19 cellular contexts compared by ENCODE assay signal in the genomic region with DNA sequence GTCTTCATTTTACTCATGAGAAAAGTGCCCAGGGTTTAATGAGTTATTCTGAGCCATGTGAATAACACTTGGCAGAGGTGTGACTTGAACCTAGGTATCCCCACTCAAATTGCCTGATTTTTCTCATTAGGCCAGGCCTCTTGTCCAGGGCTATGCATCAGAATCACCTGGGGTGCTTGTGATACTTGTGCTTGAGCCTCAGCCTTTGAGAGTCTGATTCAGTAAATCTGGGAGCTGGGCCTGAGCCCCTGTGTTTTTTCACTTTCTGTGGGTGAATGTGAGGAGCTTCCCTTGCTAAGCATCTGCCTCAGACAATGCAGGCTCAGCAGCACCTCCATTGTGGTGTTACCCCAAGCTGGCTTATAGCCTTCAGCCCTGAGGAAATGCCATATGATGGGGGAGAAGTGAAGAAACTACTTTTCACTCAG.
DNase-seq lines count a peak whose midpoint lies in the region; ATAC-seq lines count a peak whose summit lies in the region.
"Had no signal": no experiment of that assay in that cellular context is flagged by ENCODE, and none has a peak within 500 bp of the region (broad histone marks: within the 10 kb centered on the region; RNA-seq: fewer than 3 reads in every experiment).

No MANE protein-coding gene starts in this region.

- intact Hi-C loops in cardiac septum (cut with DNase I): no loop called here

- H3K4me1 Mint-ChIP-seq in immature natural killer cell: peaks cover 21 to 25% of the 10 kb centered on the region in 2 donors
- H3K4me1 Mint-ChIP-seq: activated naive CD4-positive, alpha-beta T cell treated with anti-CD3 and anti-CD28 coated beads, Interleukin-2, amount 10 ng/mL, durations not matched to agents 7 days and 5 days; CD14-positive monocyte; IgD-negative memory B cell had no signal

- H3K4me3 Mint-ChIP-seq in immature natural killer cell: peak overlapping the region in 3 of 5 donors; percentile 6 to 16 (median 10)
- H3K4me3 Mint-ChIP-seq: activated naive CD4-positive, alpha-beta T cell treated with anti-CD3 and anti-CD28 coated beads, Interleukin-2, amount 10 ng/mL, durations not matched to agents 7 days and 5 days; CD14-positive monocyte; GM23338; IgD-negative memory B cell; stimulated activated naive B cell treated with anti-CD40 and anti-IgM and Interleukin-4, amounts not matched to agents 10 μg/mL and 1 μg/mL and 100 μg/mL, for 72 hours had no signal

- H3K27me3 Mint-ChIP-seq in immature natural killer cell (ENCODE audit: low read depth in 3 of 3): peaks cover 0 to 2% (median 2%) of the 10 kb centered on the region in 3 donors
- H3K27me3 Mint-ChIP-seq: activated naive CD4-positive, alpha-beta T cell treated with anti-CD3 and anti-CD28 coated beads, Interleukin-2, amount 10 ng/mL, durations not matched to agents 7 days and 5 days; IgD-negative memory B cell; stimulated activated naive B cell treated with anti-CD40 and anti-IgM and Interleukin-4, amounts not matched to agents 10 μg/mL and 1 μg/mL and 100 μg/mL, for 72 hours had no signal

- no peaks in the 10 kb centered on the region for H3K9me3 Mint-ChIP-seq in immature natural killer cell
- H3K9me3 Mint-ChIP-seq: CD14-positive monocyte had no signal

- H3K27ac Mint-ChIP-seq in immature natural killer cell: peak overlapping the region; percentile 40 to 81 (median 74)
- H3K27ac Mint-ChIP-seq: activated naive CD4-positive, alpha-beta T cell treated with anti-CD3 and anti-CD28 coated beads, Interleukin-2, amount 10 ng/mL, durations not matched to agents 7 days and 5 days; CD14-positive monocyte; GM23338; IgD-negative memory B cell; stimulated activated naive B cell treated with anti-CD40 and anti-IgM and Interleukin-4, amounts not matched to agents 10 μg/mL and 1 μg/mL and 100 μg/mL, for 72 hours had no signal

- peak; percentile 24 for ATAC-seq in GM18519 (IDR thresholded peaks at IDR 0.05; ENCODE audit: low FRiP score, unreplicated experiment)
- peak; percentile 33 for ATAC-seq in GM21576 (IDR thresholded peaks at IDR 0.05; ENCODE audit: unreplicated experiment)
- peak; percentile 35 for ATAC-seq in HG03095 (IDR thresholded peaks at IDR 0.05; ENCODE audit: unreplicated experiment)
- ATAC-seq in GM21528 (IDR thresholded peaks at IDR 0.05; ENCODE audit: low FRiP score, unreplicated experiment): no peak
- ATAC-seq: GM23338; stimulated activated naive B cell treated with anti-CD40 and anti-IgM and Interleukin-4, amounts not matched to agents 10 μg/mL and 1 μg/mL and 100 μg/mL, for 72 hours had no signal

- DNase-seq in immature natural killer cell (peak in 2 of 3 donors; percentile 19 to 26), T-helper 1 cell (no peak), cardiac septum (ENCODE audit: low spot score) (no peak)
- DNase-seq: activated naive CD4-positive, alpha-beta T cell treated with anti-CD3 and anti-CD28 coated beads, Interleukin-2, amount 10 ng/mL, durations not matched to agents 7 days and 5 days; central memory CD4-positive, alpha-beta T cell; mammary epithelial cell; MG63; NCI-H1417 treated with DMSO at 0.1 percent for 48 hours; NCI-H2107; small intestine; stimulated activated CD4-positive, alpha-beta T cell treated with anti-CD3 and anti-CD28 coated beads, Interleukin-2, amount 100 ng/mL, for 24 hours; stimulated activated naive B cell treated with anti-CD40 and anti-IgM and Interleukin-4, amounts not matched to agents 10 μg/mL and 1 μg/mL and 100 μg/mL, for 72 hours had no signal

- H3K36me3 Mint-ChIP-seq in immature natural killer cell: no peaks in the 10 kb centered on the region
- H3K36me3 Mint-ChIP-seq: activated naive CD4-positive, alpha-beta T cell treated with anti-CD3 and anti-CD28 coated beads, Interleukin-2, amount 10 ng/mL, durations not matched to agents 7 days and 5 days; CD14-positive monocyte had no signal

Comparison
In these comparisons a context has a peak if more than half of its experiments do, and no peak if none do; other contexts are left out.
1. DNase-seq: peak in immature natural killer cell (2 of 3); none in T-helper 1 cell (0 of 5) and cardiac septum (single experiment).